Comparison of ENCODE assay signal across 10 cellular contexts in the genomic region with DNA sequence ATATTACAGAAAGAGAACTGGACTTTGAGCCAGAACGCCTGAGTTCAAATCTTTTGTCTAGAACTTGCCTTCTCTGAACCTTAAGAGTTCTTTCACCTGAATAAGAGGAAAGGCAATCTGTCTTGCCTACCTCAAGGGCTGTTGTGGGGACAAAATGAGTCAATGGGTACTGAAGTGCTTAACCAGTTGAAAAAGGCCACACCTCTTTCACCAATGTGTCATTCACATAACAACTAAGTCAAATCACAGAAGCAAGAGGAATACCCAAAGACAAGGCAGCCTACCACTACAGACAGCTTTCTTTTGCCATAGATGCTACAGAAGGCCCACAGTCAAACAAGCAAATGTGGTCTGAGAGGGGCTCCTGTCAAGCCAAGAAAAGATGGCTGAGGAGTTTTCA. TPM values are rescaled to one million over a fixed set of nuclear protein-coding genes. Genes with fewer than 3 reads are reported as not detected.
DNase-seq lines count a peak whose midpoint lies in the region; ATAC-seq, FAIRE-seq and TF ChIP-seq lines count a peak whose summit lies in the region.
"Had no signal": no experiment of that assay in that cellular context is flagged by ENCODE, and none has a peak within 500 bp of the region (broad histone marks: within the 10 kb centered on the region; RNA-seq: fewer than 3 reads in every experiment).

No MANE protein-coding gene starts in this region.

- H3K4me1 ChIP-seq in HepG2 (ENCODE audit: insufficient read depth, low read length) = peaks cover 60% of the 10 kb centered on the region
- H3K4me1 ChIP-seq in right lobe of liver = peaks cover 0 to 48% (median 15%) of the 10 kb centered on the region in 4 donors
- H3K4me1 ChIP-seq in thyroid gland = peaks cover 22 to 40% of the 10 kb centered on the region in 2 donors

- POLR2A ChIA-PET in HepG2 (lab: Yijun Ruan, JAX) = no interaction called here

- peak overlapping the region; percentile 53 for H3K27ac ChIP-seq in HepG2 (ENCODE audit: extremely low read length, insufficient read depth, low read length)
- H3K27ac ChIP-seq in right lobe of liver = no peak overlapping the region
- H3K27ac ChIP-seq in thyroid gland = peak overlapping the region; percentile 4 to 57 (median 23)
- H3K27ac ChIP-seq: C4-2B had no signal

- no peak overlapping the region for H2AFZ ChIP-seq in HepG2 (ENCODE audit: low read length)

- no peak overlapping the region for H3K4me3 Mint-ChIP-seq in activated naive CD8-positive, alpha-beta T cell treated with anti-CD3 and anti-CD28 coated beads, Interleukin-2, amount 50 U/mL, for 24 hours
- H3K4me3 Mint-ChIP-seq: nephron had no signal

- BruUV-seq in HepG2 (replicated peaks; lab: Mats Ljungman, UMichigan) = no TSS peak

- no peak for FAIRE-seq in HepG2 (lab: Jason Lieb, UNC)

- H4K20me1 ChIP-seq in HepG2 (ENCODE audit: insufficient read depth, low read length) = peaks cover 4% of the 10 kb centered on the region; the same call in 1 of the 2 replicates

- 100% methylated on average over 1 of the region's 1 CpG for WGBS in HepG2 (ENCODE audit: low lambda C conversion rate)
- WGBS in right lobe of liver (ENCODE audit: insufficient coverage, low coverage, low lambda C conversion rate, missing lambda C conversion rate) = 78% methylated on average over 1 of the region's 1 CpG
- WGBS in thyroid gland, 2 donors = 53 to 67% methylated on average over 1 of the region's 1 CpG

- H3K4me2 ChIP-seq in HepG2 (ENCODE audit: low read depth, low read length) = no peak overlapping the region

- H3K4me3 ChIP-seq in HepG2 (replicated peaks in 1 of 3; ENCODE audit: insufficient read depth in 1 of 3, low read depth in 2 of 3, low read length in 3 of 3) (no peak overlapping the region), right lobe of liver (no peak overlapping the region), thyroid gland (replicated peaks in 1 of 3) (no peak overlapping the region)

- peak overlapping the region; percentile 72 for H3K27ac Mint-ChIP-seq in activated naive CD8-positive, alpha-beta T cell treated with anti-CD3 and anti-CD28 coated beads, Interleukin-2, amount 50 U/mL, for 24 hours
- H3K27ac Mint-ChIP-seq: nephron had no signal

- DNase-seq in HepG2 (ENCODE audit: low spot score) = no peak
- no peak for DNase-seq in right lobe of liver
- no peak for DNase-seq in activated naive CD8-positive, alpha-beta T cell treated with anti-CD3 and anti-CD28 coated beads, Interleukin-2, amount 50 U/mL, for 24 hours
- DNase-seq in thyroid gland = peak; percentile 38 to 42
- DNase-seq in superior temporal gyrus (ENCODE audit: extremely low spot score) = no peak
- DNase-seq in activated effector memory CD4-positive, alpha-beta T cell treated with Interleukin-2 at 50 U/mL for 16 hours = no peak

- TF ChIP-seq EP300 in HepG2 (IDR thresholded peaks at IDR 0.05; ENCODE audit: low read depth in 2 of 2, low read length in 2 of 2) (no peak), HepG2 (CRISPR knock-in tag; IDR thresholded peaks at IDR 0.05; ENCODE audit: borderline replicate concordance) (no peak)

- CTCF ChIA-PET in HepG2 (lab: Yijun Ruan, JAX; ENCODE audit: low intra/inter-chr PET ratio, low total read pairs) = no interaction called here

- H3K27me3 ChIP-seq in HepG2 (ENCODE audit: control insufficient read depth in 1 of 2, insufficient read depth in 2 of 2, low read length in 2 of 2) (no peaks in the 10 kb centered on the region), right lobe of liver (no peaks in the 10 kb centered on the region), thyroid gland (no peaks in the 10 kb centered on the region)

- intact Hi-C loops in HepG2 (cut with micrococcal nuclease; ENCODE audit: unreplicated experiment) (loop anchor here (10.0 kb wide), 1 partner anchor 46 kb away; no protein-coding TSS in a partner anchor), right lobe of liver (cut with DNase I) (no loop called here), thyroid gland (cut with DNase I) (no loop called here)

- ATAC-seq in HepG2 (no peak), right lobe of liver (no peak), HG03039 (IDR thresholded peaks at IDR 0.05; ENCODE audit: unreplicated experiment) (peak; percentile 53), HG03280 (IDR thresholded peaks at IDR 0.05; ENCODE audit: unreplicated experiment) (no peak)
- peak; percentile 84 for ATAC-seq in activated naive CD8-positive, alpha-beta T cell treated with anti-CD3 and anti-CD28 coated beads, Interleukin-2, amount 50 U/mL, for 24 hours

- TF ChIP-seq CTCF in HepG2 (CRISPR knock-in tag; IDR thresholded peaks at IDR 0.05) = no peak
- no peak for TF ChIP-seq CTCF in right lobe of liver (IDR thresholded peaks at IDR 0.05)
- TF ChIP-seq CTCF in thyroid gland (IDR thresholded peaks at IDR 0.05) = no peak

- H3K36me3 ChIP-seq in HepG2 (replicated peaks in 1 of 2; ENCODE audit: control insufficient read depth in 1 of 2, insufficient read depth in 2 of 2, low read length in 2 of 2) (peaks cover 18 to 46% of the 10 kb centered on the region in 2 experiments; a peak in 4 of 5 replicates), right lobe of liver (peaks cover 0 to 12% (median 0%) of the 10 kb centered on the region in 4 donors), thyroid gland (peaks cover 4 to 8% of the 10 kb centered on the region in 2 donors)

- H3K9ac ChIP-seq in HepG2 (ENCODE audit: insufficient read depth, low read depth, low read length) = no peak overlapping the region; the same call in 1 of the 2 replicates

- H3K9me3 Mint-ChIP-seq in activated naive CD8-positive, alpha-beta T cell treated with anti-CD3 and anti-CD28 coated beads, Interleukin-2, amount 50 U/mL, for 24 hours = no peaks in the 10 kb centered on the region
- H3K9me3 Mint-ChIP-seq: nephron had no signal

- no peak for TF ChIP-seq RAD21 in HepG2 (CRISPR knock-in tag; IDR thresholded peaks at IDR 0.05)

- H3K27me3 Mint-ChIP-seq in activated naive CD8-positive, alpha-beta T cell treated with anti-CD3 and anti-CD28 coated beads, Interleukin-2, amount 50 U/mL, for 24 hours = no peaks in the 10 kb centered on the region

- in situ Hi-C loops in HepG2 (cut with HindIII; ENCODE audit: extremely low pct_ligation_motif_present, low pct_unique_long_range_greater_than_20kb) = no loop called here

- TF ChIP-seq POLR2A in HepG2 (IDR thresholded peaks at IDR 0.05; ENCODE audit: insufficient read depth in 1 of 2, low read depth in 2 of 2, low read length in 2 of 2) (no peak), right lobe of liver (IDR thresholded peaks at IDR 0.05) (no peak), thyroid gland (IDR thresholded peaks at IDR 0.05) (no peak)

- peaks cover 64% of the 10 kb centered on the region for H3K4me1 Mint-ChIP-seq in activated naive CD8-positive, alpha-beta T cell treated with anti-CD3 and anti-CD28 coated beads, Interleukin-2, amount 50 U/mL, for 24 hours

- H3K79me2 ChIP-seq in HepG2 (ENCODE audit: insufficient read depth, low read length) = peaks cover 6% of the 10 kb centered on the region

- H3K9me3 ChIP-seq in HepG2 (ENCODE audit: low read length) (no peaks in the 10 kb centered on the region), right lobe of liver (no peaks in the 10 kb centered on the region), thyroid gland (no peaks in the 10 kb centered on the region)

- H3K36me3 Mint-ChIP-seq in activated naive CD8-positive, alpha-beta T cell treated with anti-CD3 and anti-CD28 coated beads, Interleukin-2, amount 50 U/mL, for 24 hours (ENCODE audit: low read depth) = peaks cover 25% of the 10 kb centered on the region

RNA-seq across cellular contexts. Expression of a gene that starts 39.7 kb away (rescaled TPM):
- 6.0 and 9.7 TPM in 2 replicates for total RNA-seq in HepG2 (2016; rRNA removed; fragmentation: Illumina TruSeq; extraction: Trizol)
- 1.8 and 2.7 TPM in 2 replicates for total RNA-seq in HepG2 (2016; cell fraction: cytosol; rRNA removed; fragmentation: Illumina TruSeq; extraction: Trizol; ENCODE audit: low read depth)
- 6.0 and 8.3 TPM in 2 replicates for total RNA-seq in HepG2 (2016; cell fraction: insoluble cytoplasmic fraction; rRNA removed; fragmentation: Illumina TruSeq; extraction: Trizol)
- 4.1 and 4.3 TPM in 2 replicates for total RNA-seq in HepG2 (2016; cell fraction: membrane; rRNA removed; fragmentation: Illumina TruSeq; extraction: Trizol)
- total RNA-seq in HepG2 (2016; cell fraction: nucleus; rRNA removed; fragmentation: Illumina TruSeq; extraction: Trizol) = 14.8 and 19.9 TPM in 2 replicates
- 12.4 and 15.8 TPM in 2 replicates for polyA plus RNA-seq in HepG2 (2011; rRNA removed)
- 3.6 and 4.9 TPM in 2 replicates for polyA plus RNA-seq in HepG2 (2011; cell fraction: cytosol; rRNA removed)
- 222 and 246 TPM in 2 replicates for polyA plus RNA-seq in HepG2 (2011; cell fraction: nucleus; rRNA removed)
- 7.9 and 16.7 TPM in 2 replicates for polyA plus RNA-seq in HepG2 (2012)
- 0.67 and 0.80 TPM in 2 replicates for polyA plus RNA-seq in HepG2 (2016; cell fraction: cytosol; fragmentation: Illumina TruSeq; extraction: Trizol; ENCODE audit: low read depth)
- 6.4 and 7.7 TPM in 2 replicates for polyA plus RNA-seq in HepG2 (2016; cell fraction: insoluble cytoplasmic fraction; fragmentation: Illumina TruSeq; extraction: Trizol; ENCODE audit: low read depth)
- 1.5 and 1.8 TPM in 2 replicates for polyA plus RNA-seq in HepG2 (2016; cell fraction: membrane; fragmentation: Illumina TruSeq; extraction: Trizol; ENCODE audit: low read depth)
- 69.9 and 76.5 TPM in 2 replicates for polyA plus RNA-seq in HepG2 (2016; cell fraction: nucleus; fragmentation: Illumina TruSeq; extraction: Trizol; ENCODE audit: insufficient read depth, low read depth)
- polyA minus RNA-seq in HepG2 (2011; rRNA and poly(A)+ RNA removed; ENCODE audit: low replicate concordance) = 8.9 and 19.6 TPM in 2 replicates
- polyA minus RNA-seq in HepG2 (2011; cell fraction: cytosol; rRNA and poly(A)+ RNA removed) = 2.9 and 3.9 TPM in 2 replicates
- 18.7 and 21.3 TPM in 2 replicates for polyA minus RNA-seq in HepG2 (2011; cell fraction: nucleus; rRNA and poly(A)+ RNA removed)
- 10 to 100 TPM in 5 of 6 experiments, 1 to 10 TPM in 1; 8.9 to 11.7 (median 10.8) TPM for total RNA-seq in right lobe of liver
- total RNA-seq in thyroid gland = 10 to 100 TPM; 19.4 to 38.6 (median 27.5) TPM

RNA-seq across cellular contexts. Expression of a gene that starts 42.7 kb away (rescaled TPM):
- 49.5 and 55.2 TPM in 2 replicates for total RNA-seq in HepG2 (2016; rRNA removed; fragmentation: Illumina TruSeq; extraction: Trizol)
- total RNA-seq in HepG2 (2016; cell fraction: cytosol; rRNA removed; fragmentation: Illumina TruSeq; extraction: Trizol; ENCODE audit: low read depth) = 28.7 and 32.4 TPM in 2 replicates
- 52.2 and 56.9 TPM in 2 replicates for total RNA-seq in HepG2 (2016; cell fraction: insoluble cytoplasmic fraction; rRNA removed; fragmentation: Illumina TruSeq; extraction: Trizol)
- 27.1 and 29.7 TPM in 2 replicates for total RNA-seq in HepG2 (2016; cell fraction: membrane; rRNA removed; fragmentation: Illumina TruSeq; extraction: Trizol)
- 28.6 and 32.0 TPM in 2 replicates for total RNA-seq in HepG2 (2016; cell fraction: nucleus; rRNA removed; fragmentation: Illumina TruSeq; extraction: Trizol)
- 28.9 and 30.1 TPM in 2 replicates for polyA plus RNA-seq in HepG2 (2011; rRNA removed)
- polyA plus RNA-seq in HepG2 (2011; cell fraction: cytosol; rRNA removed) = 32.7 and 35.6 TPM in 2 replicates
- 40.0 and 40.6 TPM in 2 replicates for polyA plus RNA-seq in HepG2 (2011; cell fraction: nucleus; rRNA removed)
- 26.3 and 31.7 TPM in 2 replicates for polyA plus RNA-seq in HepG2 (2012)
- 14.7 and 15.4 TPM in 2 replicates for polyA plus RNA-seq in HepG2 (2016; cell fraction: cytosol; fragmentation: Illumina TruSeq; extraction: Trizol; ENCODE audit: low read depth)
- polyA plus RNA-seq in HepG2 (2016; cell fraction: insoluble cytoplasmic fraction; fragmentation: Illumina TruSeq; extraction: Trizol; ENCODE audit: low read depth) = 73.4 and 79.9 TPM in 2 replicates
- polyA plus RNA-seq in HepG2 (2016; cell fraction: membrane; fragmentation: Illumina TruSeq; extraction: Trizol; ENCODE audit: low read depth) = 18.7 and 18.8 TPM in 2 replicates
- polyA plus RNA-seq in HepG2 (2016; cell fraction: nucleus; fragmentation: Illumina TruSeq; extraction: Trizol; ENCODE audit: insufficient read depth, low read depth) = 55.2 TPM in 2 replicates
- 53.2 and 59.2 TPM in 2 replicates for polyA minus RNA-seq in HepG2 (2011; rRNA and poly(A)+ RNA removed; ENCODE audit: low replicate concordance)
- 9.3 and 12.2 TPM in 2 replicates for polyA minus RNA-seq in HepG2 (2011; cell fraction: cytosol; rRNA and poly(A)+ RNA removed)
- polyA minus RNA-seq in HepG2 (2011; cell fraction: nucleus; rRNA and poly(A)+ RNA removed) = 41.3 and 55.9 TPM in 2 replicates
- total RNA-seq in right lobe of liver = 10 to 100 TPM; 14.6 to 24.2 (median 17.0) TPM
- total RNA-seq in thyroid gland = 10 to 100 TPM; 43.2 to 60.6 (median 51.8) TPM

Comparison
In these comparisons a context has a peak if more than half of its experiments do, and no peak if none do; other contexts are left out.
1. H3K27ac ChIP-seq: peak in HepG2 (single experiment) and thyroid gland (3 of 3); none in right lobe of liver (0 of 3).
2. ATAC-seq: peak in HG03039 (single experiment) and activated naive CD8-positive, alpha-beta T cell treated with anti-CD3 and anti-CD28 coated beads, Interleukin-2, amount 50 U/mL, for 24 hours (single experiment); none in HepG2 (single experiment), right lobe of liver (0 of 4) and HG03280 (single experiment).
3. DNase-seq: peak in thyroid gland (2 of 2); none in HepG2 (single experiment), right lobe of liver (0 of 3), activated naive CD8-positive, alpha-beta T cell treated with anti-CD3 and anti-CD28 coated beads, Interleukin-2, amount 50 U/mL, for 24 hours (single experiment), superior temporal gyrus (single experiment) and activated effector memory CD4-positive, alpha-beta T cell treated with Interleukin-2 at 50 U/mL for 16 hours (single experiment).